Comparison of ENCODE assay signal across 2 cellular contexts in the genomic region with DNA sequence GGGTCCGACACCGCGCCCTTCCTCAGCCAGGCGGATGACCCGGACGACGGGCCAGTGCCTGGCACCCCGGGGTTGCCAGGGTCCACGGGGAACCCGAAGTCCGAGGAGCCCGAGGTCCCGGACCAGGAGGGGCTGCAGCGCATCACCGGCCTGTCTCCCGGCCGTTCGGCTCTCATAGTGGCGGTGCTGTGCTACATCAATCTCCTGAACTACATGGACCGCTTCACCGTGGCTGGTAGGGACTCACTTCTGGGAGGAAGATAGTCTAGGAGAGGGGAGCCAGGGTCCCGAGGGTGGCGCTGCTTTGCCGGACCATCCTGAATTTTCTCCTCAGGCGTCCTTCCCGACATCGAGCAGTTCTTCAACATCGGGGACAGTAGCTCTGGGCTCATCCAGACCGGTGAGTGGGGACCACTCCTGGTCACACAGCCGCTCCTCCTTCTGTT.
TF ChIP-seq lines count a peak whose summit lies in the region.

No MANE protein-coding gene starts in this region.

TF ChIP-seq in GM23338, 12 proteins besides CTCF, POLR2A, EP300 and RAD21 (continued from another document):
- TF ChIP-seq, protein P1, sequence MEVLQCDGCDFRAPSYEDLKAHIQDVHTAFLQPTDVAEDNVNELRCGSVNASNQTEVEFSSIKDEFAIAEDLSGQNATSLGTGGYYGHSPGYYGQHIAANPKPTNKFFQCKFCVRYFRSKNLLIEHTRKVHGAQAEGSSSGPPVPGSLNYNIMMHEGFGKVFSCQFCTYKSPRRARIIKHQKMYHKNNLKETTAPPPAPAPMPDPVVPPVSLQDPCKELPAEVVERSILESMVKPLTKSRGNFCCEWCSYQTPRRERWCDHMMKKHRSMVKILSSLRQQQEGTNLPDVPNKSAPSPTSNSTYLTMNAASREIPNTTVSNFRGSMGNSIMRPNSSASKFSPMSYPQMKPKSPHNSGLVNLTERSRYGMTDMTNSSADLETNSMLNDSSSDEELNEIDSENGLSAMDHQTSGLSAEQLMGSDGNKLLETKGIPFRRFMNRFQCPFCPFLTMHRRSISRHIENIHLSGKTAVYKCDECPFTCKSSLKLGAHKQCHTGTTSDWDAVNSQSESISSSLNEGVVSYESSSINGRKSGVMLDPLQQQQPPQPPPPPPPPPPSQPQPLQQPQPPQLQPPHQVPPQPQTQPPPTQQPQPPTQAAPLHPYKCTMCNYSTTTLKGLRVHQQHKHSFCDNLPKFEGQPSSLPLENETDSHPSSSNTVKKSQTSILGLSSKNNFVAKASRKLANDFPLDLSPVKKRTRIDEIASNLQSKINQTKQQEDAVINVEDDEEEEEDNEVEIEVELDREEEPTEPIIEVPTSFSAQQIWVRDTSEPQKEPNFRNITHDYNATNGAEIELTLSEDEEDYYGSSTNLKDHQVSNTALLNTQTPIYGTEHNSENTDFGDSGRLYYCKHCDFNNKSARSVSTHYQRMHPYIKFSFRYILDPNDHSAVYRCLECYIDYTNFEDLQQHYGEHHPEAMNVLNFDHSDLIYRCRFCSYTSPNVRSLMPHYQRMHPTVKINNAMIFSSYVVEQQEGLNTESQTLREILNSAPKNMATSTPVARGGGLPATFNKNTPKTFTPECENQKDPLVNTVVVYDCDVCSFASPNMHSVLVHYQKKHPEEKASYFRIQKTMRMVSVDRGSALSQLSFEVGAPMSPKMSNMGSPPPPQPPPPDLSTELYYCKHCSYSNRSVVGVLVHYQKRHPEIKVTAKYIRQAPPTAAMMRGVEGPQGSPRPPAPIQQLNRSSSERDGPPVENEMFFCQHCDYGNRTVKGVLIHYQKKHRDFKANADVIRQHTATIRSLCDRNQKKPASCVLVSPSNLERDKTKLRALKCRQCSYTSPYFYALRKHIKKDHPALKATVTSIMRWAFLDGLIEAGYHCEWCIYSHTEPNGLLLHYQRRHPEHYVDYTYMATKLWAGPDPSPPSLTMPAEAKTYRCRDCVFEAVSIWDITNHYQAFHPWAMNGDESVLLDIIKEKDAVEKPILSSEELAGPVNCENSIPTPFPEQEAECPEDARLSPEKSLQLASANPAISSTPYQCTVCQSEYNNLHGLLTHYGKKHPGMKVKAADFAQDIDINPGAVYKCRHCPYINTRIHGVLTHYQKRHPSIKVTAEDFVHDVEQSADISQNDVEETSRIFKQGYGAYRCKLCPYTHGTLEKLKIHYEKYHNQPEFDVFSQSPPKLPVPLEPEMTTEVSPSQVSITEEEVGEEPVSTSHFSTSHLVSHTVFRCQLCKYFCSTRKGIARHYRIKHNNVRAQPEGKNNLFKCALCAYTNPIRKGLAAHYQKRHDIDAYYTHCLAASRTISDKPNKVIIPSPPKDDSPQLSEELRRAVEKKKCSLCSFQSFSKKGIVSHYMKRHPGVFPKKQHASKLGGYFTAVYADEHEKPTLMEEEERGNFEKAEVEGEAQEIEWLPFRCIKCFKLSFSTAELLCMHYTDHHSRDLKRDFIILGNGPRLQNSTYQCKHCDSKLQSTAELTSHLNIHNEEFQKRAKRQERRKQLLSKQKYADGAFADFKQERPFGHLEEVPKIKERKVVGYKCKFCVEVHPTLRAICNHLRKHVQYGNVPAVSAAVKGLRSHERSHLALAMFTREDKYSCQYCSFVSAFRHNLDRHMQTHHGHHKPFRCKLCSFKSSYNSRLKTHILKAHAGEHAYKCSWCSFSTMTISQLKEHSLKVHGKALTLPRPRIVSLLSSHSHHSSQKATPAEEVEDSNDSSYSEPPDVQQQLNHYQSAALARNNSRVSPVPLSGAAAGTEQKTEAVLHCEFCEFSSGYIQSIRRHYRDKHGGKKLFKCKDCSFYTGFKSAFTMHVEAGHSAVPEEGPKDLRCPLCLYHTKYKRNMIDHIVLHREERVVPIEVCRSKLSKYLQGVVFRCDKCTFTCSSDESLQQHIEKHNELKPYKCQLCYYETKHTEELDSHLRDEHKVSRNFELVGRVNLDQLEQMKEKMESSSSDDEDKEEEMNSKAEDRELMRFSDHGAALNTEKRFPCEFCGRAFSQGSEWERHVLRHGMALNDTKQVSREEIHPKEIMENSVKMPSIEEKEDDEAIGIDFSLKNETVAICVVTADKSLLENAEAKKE (CRISPR knock-in tag; IDR thresholded peaks at IDR 0.05): no peak
- TF ChIP-seq EZH2phosphoT487 (IDR thresholded peaks at IDR 0.05; ENCODE audit: unreplicated experiment) (no peak), JUNB (IDR thresholded peaks at IDR 0.05; ENCODE audit: unreplicated experiment) (no peak), NANOG (IDR thresholded peaks at IDR 0.05; ENCODE audit: borderline replicate concordance) (no peak)
- TF ChIP-seq, protein P2, sequence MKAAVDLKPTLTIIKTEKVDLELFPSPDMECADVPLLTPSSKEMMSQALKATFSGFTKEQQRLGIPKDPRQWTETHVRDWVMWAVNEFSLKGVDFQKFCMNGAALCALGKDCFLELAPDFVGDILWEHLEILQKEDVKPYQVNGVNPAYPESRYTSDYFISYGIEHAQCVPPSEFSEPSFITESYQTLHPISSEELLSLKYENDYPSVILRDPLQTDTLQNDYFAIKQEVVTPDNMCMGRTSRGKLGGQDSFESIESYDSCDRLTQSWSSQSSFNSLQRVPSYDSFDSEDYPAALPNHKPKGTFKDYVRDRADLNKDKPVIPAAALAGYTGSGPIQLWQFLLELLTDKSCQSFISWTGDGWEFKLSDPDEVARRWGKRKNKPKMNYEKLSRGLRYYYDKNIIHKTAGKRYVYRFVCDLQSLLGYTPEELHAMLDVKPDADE (IDR thresholded peaks at IDR 0.05): no peak
- TF ChIP-seq, protein P3, sequence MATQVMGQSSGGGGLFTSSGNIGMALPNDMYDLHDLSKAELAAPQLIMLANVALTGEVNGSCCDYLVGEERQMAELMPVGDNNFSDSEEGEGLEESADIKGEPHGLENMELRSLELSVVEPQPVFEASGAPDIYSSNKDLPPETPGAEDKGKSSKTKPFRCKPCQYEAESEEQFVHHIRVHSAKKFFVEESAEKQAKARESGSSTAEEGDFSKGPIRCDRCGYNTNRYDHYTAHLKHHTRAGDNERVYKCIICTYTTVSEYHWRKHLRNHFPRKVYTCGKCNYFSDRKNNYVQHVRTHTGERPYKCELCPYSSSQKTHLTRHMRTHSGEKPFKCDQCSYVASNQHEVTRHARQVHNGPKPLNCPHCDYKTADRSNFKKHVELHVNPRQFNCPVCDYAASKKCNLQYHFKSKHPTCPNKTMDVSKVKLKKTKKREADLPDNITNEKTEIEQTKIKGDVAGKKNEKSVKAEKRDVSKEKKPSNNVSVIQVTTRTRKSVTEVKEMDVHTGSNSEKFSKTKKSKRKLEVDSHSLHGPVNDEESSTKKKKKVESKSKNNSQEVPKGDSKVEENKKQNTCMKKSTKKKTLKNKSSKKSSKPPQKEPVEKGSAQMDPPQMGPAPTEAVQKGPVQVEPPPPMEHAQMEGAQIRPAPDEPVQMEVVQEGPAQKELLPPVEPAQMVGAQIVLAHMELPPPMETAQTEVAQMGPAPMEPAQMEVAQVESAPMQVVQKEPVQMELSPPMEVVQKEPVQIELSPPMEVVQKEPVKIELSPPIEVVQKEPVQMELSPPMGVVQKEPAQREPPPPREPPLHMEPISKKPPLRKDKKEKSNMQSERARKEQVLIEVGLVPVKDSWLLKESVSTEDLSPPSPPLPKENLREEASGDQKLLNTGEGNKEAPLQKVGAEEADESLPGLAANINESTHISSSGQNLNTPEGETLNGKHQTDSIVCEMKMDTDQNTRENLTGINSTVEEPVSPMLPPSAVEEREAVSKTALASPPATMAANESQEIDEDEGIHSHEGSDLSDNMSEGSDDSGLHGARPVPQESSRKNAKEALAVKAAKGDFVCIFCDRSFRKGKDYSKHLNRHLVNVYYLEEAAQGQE (IDR thresholded peaks at IDR 0.05; ENCODE audit: unreplicated experiment): no peak

TF ChIP-seq in SK-N-SH treated with all-trans-retinoic acid at 6 μM for 48 hours, 23 proteins besides CTCF, POLR2A, EP300 and RAD21 (continued from another document):
- TF ChIP-seq ARNTL (CRISPR knock-in tag; IDR thresholded peaks at IDR 0.05; ENCODE audit: borderline replicate concordance, low read depth) (no peak), ZNF8 (CRISPR knock-in tag; IDR thresholded peaks at IDR 0.05) (no peak)
- TF ChIP-seq, protein P4, sequence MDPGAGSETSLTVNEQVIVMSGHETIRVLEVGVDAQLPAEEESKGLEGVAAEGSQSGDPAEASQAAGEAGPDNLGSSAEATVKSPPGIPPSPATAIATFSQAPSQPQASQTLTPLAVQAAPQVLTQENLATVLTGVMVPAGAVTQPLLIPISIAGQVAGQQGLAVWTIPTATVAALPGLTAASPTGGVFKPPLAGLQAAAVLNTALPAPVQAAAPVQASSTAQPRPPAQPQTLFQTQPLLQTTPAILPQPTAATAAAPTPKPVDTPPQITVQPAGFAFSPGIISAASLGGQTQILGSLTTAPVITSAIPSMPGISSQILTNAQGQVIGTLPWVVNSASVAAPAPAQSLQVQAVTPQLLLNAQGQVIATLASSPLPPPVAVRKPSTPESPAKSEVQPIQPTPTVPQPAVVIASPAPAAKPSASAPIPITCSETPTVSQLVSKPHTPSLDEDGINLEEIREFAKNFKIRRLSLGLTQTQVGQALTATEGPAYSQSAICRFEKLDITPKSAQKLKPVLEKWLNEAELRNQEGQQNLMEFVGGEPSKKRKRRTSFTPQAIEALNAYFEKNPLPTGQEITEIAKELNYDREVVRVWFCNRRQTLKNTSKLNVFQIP (CRISPR knock-in tag; IDR thresholded peaks at IDR 0.05; ENCODE audit: borderline replicate concordance, low read depth): no peak
- TF ChIP-seq, protein P5, sequence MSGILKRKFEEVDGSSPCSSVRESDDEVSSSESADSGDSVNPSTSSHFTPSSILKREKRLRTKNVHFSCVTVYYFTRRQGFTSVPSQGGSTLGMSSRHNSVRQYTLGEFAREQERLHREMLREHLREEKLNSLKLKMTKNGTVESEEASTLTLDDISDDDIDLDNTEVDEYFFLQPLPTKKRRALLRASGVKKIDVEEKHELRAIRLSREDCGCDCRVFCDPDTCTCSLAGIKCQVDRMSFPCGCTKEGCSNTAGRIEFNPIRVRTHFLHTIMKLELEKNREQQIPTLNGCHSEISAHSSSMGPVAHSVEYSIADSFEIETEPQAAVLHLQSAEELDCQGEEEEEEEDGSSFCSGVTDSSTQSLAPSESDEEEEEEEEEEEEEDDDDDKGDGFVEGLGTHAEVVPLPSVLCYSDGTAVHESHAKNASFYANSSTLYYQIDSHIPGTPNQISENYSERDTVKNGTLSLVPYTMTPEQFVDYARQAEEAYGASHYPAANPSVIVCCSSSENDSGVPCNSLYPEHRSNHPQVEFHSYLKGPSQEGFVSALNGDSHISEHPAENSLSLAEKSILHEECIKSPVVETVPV (CRISPR knock-in tag; IDR thresholded peaks at IDR 0.05): no peak
